Comparison of ENCODE assay signal across 9 cellular contexts in genomic region chr4:17781831-17782287, GRCh38. TPM values are rescaled to one million over a fixed set of nuclear protein-coding genes. Genes with fewer than 3 reads are reported as not detected.
DNase-seq lines count a peak whose midpoint lies in the region; ATAC-seq and TF ChIP-seq lines count a peak whose summit lies in the region.
"Had no signal": no experiment of that assay in that cellular context is flagged by ENCODE, and none has a peak within 500 bp of the region (broad histone marks: within the 10 kb centered on the region; RNA-seq: fewer than 3 reads in every experiment).

No MANE protein-coding gene starts in this region.

- peaks cover 7% of the 10 kb centered on the region for H3F3A ChIP-seq in neural progenitor cell (ENCODE audit: low read depth)

- no peak for TF ChIP-seq RAD21 in IMR-90 (IDR thresholded peaks at IDR 0.05; ENCODE audit: low read length)

- no peak overlapping the region for H4K91ac ChIP-seq in IMR-90 (ENCODE audit: insufficient read depth, low read depth, low read length)

- no peak overlapping the region for H2AK5ac ChIP-seq in IMR-90 (ENCODE audit: low read depth, low read length)

- no peak overlapping the region for H2BK120ac ChIP-seq in IMR-90 (ENCODE audit: low read depth, low read length)

- H3K4me3 ChIP-seq in AG09309 (ENCODE audit: control insufficient read depth, low read depth, low read length) = peak overlapping the region; percentile 42
- peak overlapping the region; percentile 18 for H3K4me3 ChIP-seq in IMR-90 (ENCODE audit: insufficient read depth, low read depth, low read length)
- H3K4me3 ChIP-seq in epithelial cell of proximal tubule (ENCODE audit: low read depth, low read length) = peak overlapping the region; percentile 51
- peak overlapping the region; percentile 44 for H3K4me3 ChIP-seq in neural progenitor cell

- no peak overlapping the region for H2BK15ac ChIP-seq in IMR-90 (ENCODE audit: low read depth, low read length)

- H2BK20ac ChIP-seq in IMR-90 (ENCODE audit: low read depth, low read length) = no peak overlapping the region

- H2AFZ ChIP-seq in IMR-90 (replicated peaks; ENCODE audit: low read length, poor library complexity) = peak overlapping the region; percentile 69
- H2AFZ ChIP-seq in neural progenitor cell (replicated peaks) = peak overlapping the region; percentile 78

- H4K8ac ChIP-seq in IMR-90 (ENCODE audit: low read depth in 2 of 2, low read length in 2 of 2) = no peak overlapping the region

- H3K27ac ChIP-seq in IMR-90 (ENCODE audit: insufficient read depth, low read length) (no peak overlapping the region), neural progenitor cell (no peak overlapping the region)

- H3K27me3 ChIP-seq in IMR-90 (ENCODE audit: control insufficient read depth, insufficient read depth, low read length) = peaks cover 24% of the 10 kb centered on the region
- peaks cover 72% of the 10 kb centered on the region for H3K27me3 ChIP-seq in neural progenitor cell

- dilution Hi-C loops in IMR-90 (cut with HindIII; ENCODE audit: low sequenced_read_pairs, unreplicated experiment) = no loop called here

- no peak overlapping the region for H4K5ac ChIP-seq in IMR-90 (ENCODE audit: low read depth, low read length)

- H3K4me1 Mint-ChIP-seq in neural progenitor cell = peaks cover 16% of the 10 kb centered on the region

- ATAC-seq in IMR-90 (ENCODE audit: low read depth) = no peak
- ATAC-seq in left lobe of liver = no peak

- H4K20me1 ChIP-seq in IMR-90 (ENCODE audit: insufficient read depth, low read length) (no peaks in the 10 kb centered on the region), neural progenitor cell (ENCODE audit: low read depth) (peaks cover 17% of the 10 kb centered on the region)

- no TSS peak for BruUV-seq in IMR-90 (replicated peaks; lab: Mats Ljungman, UMichigan)

- no peak overlapping the region for H3K18ac ChIP-seq in IMR-90 (ENCODE audit: low read depth, low read length)

- H3K79me2 ChIP-seq in neural progenitor cell (ENCODE audit: low read depth) = no peaks in the 10 kb centered on the region

- in situ Hi-C loops in IMR-90 (cut with MboI; ENCODE audit: low sequenced_read_pairs) = no loop called here

- H3K36me3 Mint-ChIP-seq in neural progenitor cell = peaks cover 2% of the 10 kb centered on the region

- TF ChIP-seq CTCF in AG09309 (IDR thresholded peaks at IDR 0.05; ENCODE audit: control insufficient read depth, insufficient read depth, low read depth, low read length, missing control alignments) (no peak), IMR-90 (conservative IDR thresholded peaks at IDR 0.05; ENCODE audit: low read depth, low read length) (no peak), epithelial cell of proximal tubule (conservative IDR thresholded peaks at IDR 0.05; ENCODE audit: low read depth, low read length) (no peak), neural progenitor cell (IDR thresholded peaks at IDR 0.05) (no peak)

- H3K4me2 ChIP-seq in IMR-90 (ENCODE audit: low read depth, low read length) (peak overlapping the region; percentile 71), neural progenitor cell (peak overlapping the region; percentile 86)

- peak overlapping the region; percentile 71 for H2AK9ac ChIP-seq in IMR-90 (replicated peaks; ENCODE audit: low read depth, low read length, poor library complexity)

- intact Hi-C loops in IMR-90 (cut with micrococcal nuclease) = no loop called here

- DNase-seq in AG09309 (ENCODE audit: low read depth) (no peak), IMR-90 (no peak), epithelial cell of proximal tubule (ENCODE audit: low read depth) (no peak), neural progenitor cell (ENCODE audit: low spot score) (peak; percentile 44), DMS153 (lab: John Stamatoyannopoulos, UW) (no peak), glomerular visceral epithelial cell (ENCODE audit: extremely low spot score) (no peak), left lobe of liver (ENCODE audit: low spot score) (no peak)
- DNase-seq in stimulated activated CD8-positive, alpha-beta memory T cell treated with anti-CD3 and anti-CD28 coated beads, Interleukin-4, amount 100 ng/mL, for 48 hours = no peak
- DNase-seq: stimulated activated CD4-positive, alpha-beta T cell treated with anti-CD3 and anti-CD28 coated beads, Interleukin-4, amount 100 ng/mL, for 24 hours had no signal

- no peak overlapping the region for H3K27ac Mint-ChIP-seq in neural progenitor cell

- no peak overlapping the region for H3K14ac ChIP-seq in IMR-90 (replicated peaks; ENCODE audit: low read depth, low read length)

- H3K56ac ChIP-seq in IMR-90 (ENCODE audit: extremely low read depth, insufficient read depth, low read length) = no peak overlapping the region

- 8% methylated on average over 24 of the region's 27 CpGs; no CpG with 5 or more reads in 1 of the 2 experiments for WGBS in IMR-90 (ENCODE audit: extremely low coverage in 2 of 2, insufficient read length in 1 of 2), 2 experiments

- H3K9me3 Mint-ChIP-seq in neural progenitor cell = no peaks in the 10 kb centered on the region

- peaks cover 21% of the 10 kb centered on the region for H3K27me3 Mint-ChIP-seq in neural progenitor cell (ENCODE audit: insufficient read depth, low read depth)

- H3K9me1 ChIP-seq in IMR-90 (ENCODE audit: insufficient read depth, low read length) = no peaks in the 10 kb centered on the region

- no peaks in the 10 kb centered on the region for H3K79me1 ChIP-seq in IMR-90 (ENCODE audit: low read depth in 1 of 2, low read length in 2 of 2)

- H2BK5ac ChIP-seq in IMR-90 (ENCODE audit: low read depth, low read length, poor library complexity, severe bottlenecking) = no peak overlapping the region

- TF ChIP-seq POLR2A in IMR-90 (IDR thresholded peaks at IDR 0.05; ENCODE audit: low read depth, low read length) = no peak

- CTCF ChIA-PET in IMR-90 (lab: Yijun Ruan, JAX) = no interaction called here

- POLR2A ChIA-PET in IMR-90 (lab: Charles Lee; ENCODE audit: unreplicated experiment) = no interaction called here

- H3K9ac ChIP-seq in IMR-90 (ENCODE audit: low read depth, low read length) (no peak overlapping the region), neural progenitor cell (no peak overlapping the region)

- peak overlapping the region; percentile 82 for H3K4me3 Mint-ChIP-seq in neural progenitor cell

- H3K4ac ChIP-seq in IMR-90 (ENCODE audit: low read depth, low read length) = no peak overlapping the region

- H3K9me3 ChIP-seq in IMR-90 (ENCODE audit: control insufficient read depth, insufficient read depth, low read length) (no peaks in the 10 kb centered on the region), neural progenitor cell (ENCODE audit: low read depth) (no peaks in the 10 kb centered on the region)

- H3K23ac ChIP-seq in IMR-90 (ENCODE audit: low read depth, low read length) = peak overlapping the region; percentile 7; the same call in 1 of the 2 replicates

- H3K36me3 ChIP-seq in IMR-90 (ENCODE audit: control insufficient read depth, insufficient read depth, low read length) = no peaks in the 10 kb centered on the region
- no peaks in the 10 kb centered on the region for H3K36me3 ChIP-seq in neural progenitor cell

- peaks cover 5% of the 10 kb centered on the region; the same call in 1 of the 2 replicates for H3K4me1 ChIP-seq in IMR-90 (ENCODE audit: control insufficient read depth, insufficient read depth, low read length)
- H3K4me1 ChIP-seq in neural progenitor cell = peaks cover 28% of the 10 kb centered on the region

TF ChIP-seq in IMR-90, 13 proteins besides CTCF, POLR2A, EP300 and RAD21:
- TF ChIP-seq NFE2L2 (IDR thresholded peaks at IDR 0.05; ENCODE audit: low read depth, low read length) (no peak), RFX5 (IDR thresholded peaks at IDR 0.05; ENCODE audit: low read depth, low read length) (no peak), MXI1 (IDR thresholded peaks at IDR 0.05; ENCODE audit: borderline replicate concordance, low read depth, low read length) (no peak), MAZ (IDR thresholded peaks at IDR 0.05; ENCODE audit: borderline replicate concordance, low read depth, low read length) (no peak)
- TF ChIP-seq, protein P1, sequence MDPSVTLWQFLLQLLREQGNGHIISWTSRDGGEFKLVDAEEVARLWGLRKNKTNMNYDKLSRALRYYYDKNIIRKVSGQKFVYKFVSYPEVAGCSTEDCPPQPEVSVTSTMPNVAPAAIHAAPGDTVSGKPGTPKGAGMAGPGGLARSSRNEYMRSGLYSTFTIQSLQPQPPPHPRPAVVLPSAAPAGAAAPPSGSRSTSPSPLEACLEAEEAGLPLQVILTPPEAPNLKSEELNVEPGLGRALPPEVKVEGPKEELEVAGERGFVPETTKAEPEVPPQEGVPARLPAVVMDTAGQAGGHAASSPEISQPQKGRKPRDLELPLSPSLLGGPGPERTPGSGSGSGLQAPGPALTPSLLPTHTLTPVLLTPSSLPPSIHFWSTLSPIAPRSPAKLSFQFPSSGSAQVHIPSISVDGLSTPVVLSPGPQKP (IDR thresholded peaks at IDR 0.05; ENCODE audit: borderline replicate concordance, low read depth, low read length) = no peak

RNA-seq across cellular contexts. Expression of gene FAM184B, which starts 0.4 kb away (rescaled TPM):
- total RNA-seq in IMR-90 (2012; rRNA removed) (0.18 and 0.28 TPM in 2 replicates), epithelial cell of proximal tubule (0.07 and 0.17 TPM in 2 replicates), neural progenitor cell (ENCODE audit: low replicate concordance) (0.03 TPM in 1 of 2 replicates, not detected in the other), left lobe of liver (not detected)
- 0.07 and 0.13 TPM in 2 replicates for polyA plus RNA-seq in IMR-90 (2012; rRNA removed)
- polyA plus RNA-seq in IMR-90 (2012; cell fraction: cytosol; rRNA removed) = 0.07 and 0.08 TPM in 2 replicates
- polyA plus RNA-seq in IMR-90 (2012; cell fraction: nucleus; rRNA removed; ENCODE audit: low replicate concordance) = 0.03 and 0.06 TPM in 2 replicates

RNA-seq across cellular contexts. Expression of gene DCAF16, which starts 28.7 kb away (rescaled TPM):
- total RNA-seq in IMR-90 (2012; rRNA removed) = 23.6 and 31.5 TPM in 2 replicates
- polyA plus RNA-seq in IMR-90 (2012; rRNA removed) = 15.0 and 15.1 TPM in 2 replicates
- 8.7 and 13.0 TPM in 2 replicates for polyA plus RNA-seq in IMR-90 (2012; cell fraction: cytosol; rRNA removed)
- polyA plus RNA-seq in IMR-90 (2012; cell fraction: nucleus; rRNA removed; ENCODE audit: low replicate concordance) = 12.6 and 33.6 TPM in 2 replicates
- 18.6 and 27.0 TPM in 2 replicates for total RNA-seq in epithelial cell of proximal tubule
- 65.7 and 75.8 TPM in 2 replicates for total RNA-seq in neural progenitor cell (ENCODE audit: low replicate concordance)
- 4.3 TPM for total RNA-seq in left lobe of liver

RNA-seq across cellular contexts. Expression of gene NCAPG, which starts 28.9 kb away (rescaled TPM):
- total RNA-seq in IMR-90 (2012; rRNA removed) = 26.7 and 41.7 TPM in 2 replicates
- 9.1 and 10.9 TPM in 2 replicates for polyA plus RNA-seq in IMR-90 (2012; rRNA removed)
- 1.1 and 2.8 TPM in 2 replicates for polyA plus RNA-seq in IMR-90 (2012; cell fraction: cytosol; rRNA removed)
- polyA plus RNA-seq in IMR-90 (2012; cell fraction: nucleus; rRNA removed; ENCODE audit: low replicate concordance) = 0.86 and 6.0 TPM in 2 replicates
- 56.4 and 66.9 TPM in 2 replicates for total RNA-seq in epithelial cell of proximal tubule
- total RNA-seq in neural progenitor cell (ENCODE audit: low replicate concordance) = 132 and 211 TPM in 2 replicates
- 0.38 TPM for total RNA-seq in left lobe of liver

Comparison
In these comparisons a context has a peak if more than half of its experiments do, and no peak if none do; other contexts are left out.
1. RNA of gene NCAPG, which starts 28.9 kb away (total RNA-seq): 132 to 211 TPM in neural progenitor cell, 56.4 to 66.9 TPM in epithelial cell of proximal tubule and 26.7 to 41.7 TPM in IMR-90; 0.38 TPM in left lobe of liver (single experiment); every median in the first group is over 10 times any median in the second.
2. Peak in every context shown above with its lines, with median percentiles within 50 percentile points of each other: H3K4me3 ChIP-seq.